In the genomic region with DNA sequence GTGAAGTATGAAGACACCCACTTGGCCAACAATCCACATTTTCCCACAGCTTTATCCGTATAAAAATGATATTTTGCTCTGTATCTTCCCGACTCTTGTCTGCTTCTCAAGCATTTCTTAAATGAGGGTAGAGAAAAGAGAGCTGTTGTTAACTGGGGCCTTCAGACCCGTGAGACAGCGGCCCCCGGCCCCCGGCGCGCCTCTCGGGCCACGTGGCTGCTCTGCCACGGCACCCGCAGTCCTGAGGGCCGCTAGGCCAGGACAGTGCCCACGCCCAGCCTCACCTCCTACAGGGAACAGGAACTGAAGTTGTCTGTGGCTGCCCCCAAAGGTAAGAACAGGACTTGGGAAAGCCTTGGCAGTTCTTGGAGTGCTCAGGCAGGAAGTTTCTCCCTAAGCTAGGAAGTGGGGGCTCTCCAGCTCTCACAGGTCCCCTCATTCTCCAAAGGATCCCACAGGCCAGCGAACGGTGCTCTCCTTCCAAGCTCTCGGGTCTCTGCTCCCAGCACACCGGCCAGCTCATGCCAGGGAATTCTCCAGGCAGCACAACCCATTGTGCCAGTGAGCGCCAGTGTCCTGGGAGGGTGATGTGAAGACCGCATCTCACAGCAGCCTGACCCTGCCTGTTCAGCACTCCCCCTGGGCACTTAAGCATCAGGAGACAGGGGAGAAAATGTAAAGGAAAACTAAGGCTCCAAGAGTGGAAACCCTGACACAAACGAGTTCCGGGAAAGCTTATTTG, we compare ENCODE assay signal across 15 cellular contexts.
A peak's percentile ranks its signal among the peaks of the same experiment; 100 is the strongest.
DNase-seq lines count a peak whose midpoint lies in the region; ATAC-seq, FAIRE-seq and TF ChIP-seq lines count a peak whose summit lies in the region.
"Had no signal": no experiment of that assay in that cellular context is flagged by ENCODE, and none has a peak within 500 bp of the region (broad histone marks: within the 10 kb centered on the region; RNA-seq: fewer than 3 reads in every experiment).

No MANE protein-coding gene starts in this region.

- peaks cover 6% of the 10 kb centered on the region for H3K27me3 ChIP-seq in SJSA1 (replicated peaks)
- no peaks in the 10 kb centered on the region for H3K27me3 ChIP-seq in thoracic aorta (replicated peaks; ENCODE audit: insufficient read depth)
- H3K27me3 ChIP-seq in A673 (replicated peaks; ENCODE audit: insufficient read depth, low read depth, low read length, poor library complexity): no peaks in the 10 kb centered on the region

- FAIRE-seq in kidney (lab: Jason Lieb, UNC): no peak
- FAIRE-seq: GM12891, K562 had no signal

- H3K27ac ChIP-seq in SJSA1 (peak overlapping the region; percentile 43), kidney (ENCODE audit: low read depth in 2 of 2, low read length in 2 of 2) (no peak overlapping the region), thoracic aorta (no peak overlapping the region), A673 (ENCODE audit: low read depth, low read length, poor library complexity, severe bottlenecking) (no peak overlapping the region)
- H3K27ac ChIP-seq: HL-60 had no signal

- POLR2A ChIA-PET in A673 (lab: Charles Lee; ENCODE audit: low non-redundant PET): no interaction called here

- H3K4me3 ChIP-seq in SJSA1: no peak overlapping the region
- H3K4me3 ChIP-seq in kidney (ENCODE audit: low read length in 2 of 2): no peak overlapping the region
- H3K4me3 ChIP-seq in thoracic aorta: peak overlapping the region; percentile 33
- no peak overlapping the region for H3K4me3 ChIP-seq in A673 (ENCODE audit: low read depth, low read length, poor library complexity, severe bottlenecking)
- H3K4me3 ChIP-seq: K562 had no signal

- no peaks in the 10 kb centered on the region for H3K9me3 ChIP-seq in SJSA1 (replicated peaks)
- H3K9me3 ChIP-seq in kidney (ENCODE audit: control insufficient read depth in 1 of 2, low read length in 2 of 2): no peaks in the 10 kb centered on the region
- no peaks in the 10 kb centered on the region for H3K9me3 ChIP-seq in thoracic aorta
- no peaks in the 10 kb centered on the region for H3K9me3 ChIP-seq in A673 (ENCODE audit: low read depth, low read length, poor library complexity, severe bottlenecking)

- TF ChIP-seq CTCF in kidney (IDR thresholded peaks at IDR 0.05; ENCODE audit: borderline replicate concordance, extremely low read depth, insufficient read depth) (no peak), thoracic aorta (IDR thresholded peaks at IDR 0.05) (no peak), A673 (conservative IDR thresholded peaks at IDR 0.05; ENCODE audit: low read depth, low read length) (no peak)

- H3K4me1 ChIP-seq in SJSA1 (replicated peaks): peaks cover 12% of the 10 kb centered on the region
- H3K4me1 ChIP-seq in kidney (ENCODE audit: control insufficient read depth in 1 of 2, insufficient read depth in 1 of 2, low read depth in 1 of 2, low read length in 2 of 2): no peaks in the 10 kb centered on the region
- H3K4me1 ChIP-seq in thoracic aorta (ENCODE audit: control insufficient read depth in 1 of 2, low read depth in 2 of 2): no peaks in the 10 kb centered on the region
- H3K4me1 ChIP-seq in A673 (ENCODE audit: insufficient read depth, low read length, poor library complexity, severe bottlenecking): no peaks in the 10 kb centered on the region

- no TSS peak for BruUV-seq in A673 (replicated peaks; lab: Mats Ljungman, UMichigan)

- ATAC-seq in thoracic aorta (ENCODE audit: insufficient number of reproducible peaks, low FRiP score, low read depth): no peak
- ATAC-seq: HCT116, K562 had no signal

- peak; percentile 22 for DNase-seq in GM03348 (ENCODE audit: low spot score)
- DNase-seq in SJSA1 (ENCODE audit: low read depth in 1 of 2, low spot score in 2 of 2): peak in 1 of 2 experiments; percentile 36
- peak; percentile 56 for DNase-seq in kidney
- no peak for DNase-seq in thoracic aorta (ENCODE audit: low spot score)
- no peak for DNase-seq in A673 (ENCODE audit: low spot score)
- no peak for DNase-seq in NCI-H2196 (lab: John Stamatoyannopoulos, UW; ENCODE audit: unreplicated experiment)
- DNase-seq in activated CD8-positive, alpha-beta memory T cell treated with anti-CD3 and anti-CD28 coated beads, Interleukin-2, amount 50 U/mL, for 48 hours: no peak
- DNase-seq: C1 segment of cervical spinal cord; Calu3; CD4-positive, alpha-beta T cell; DMS 273 treated with DMSO at 0.1 percent for 48 hours had no signal

- intact Hi-C loops in kidney (cut with DNase I): no loop called here
- intact Hi-C loops in A673 (cut with micrococcal nuclease; ENCODE audit: unreplicated experiment): no loop called here

- no peaks in the 10 kb centered on the region for H3K36me3 ChIP-seq in SJSA1
- H3K36me3 ChIP-seq in kidney (ENCODE audit: control insufficient read depth in 1 of 2, insufficient read depth in 2 of 2, low read length in 2 of 2): no peaks in the 10 kb centered on the region
- H3K36me3 ChIP-seq in thoracic aorta: no peaks in the 10 kb centered on the region
- H3K36me3 ChIP-seq in A673 (ENCODE audit: insufficient read depth, low read length, poor library complexity, severe bottlenecking): no peaks in the 10 kb centered on the region

- H3K9ac ChIP-seq in kidney (ENCODE audit: low read length in 2 of 2): no peak overlapping the region

- CTCF ChIA-PET in A673 (lab: Charles Lee): no interaction called here

Comparison
In these comparisons a context has a peak if more than half of its experiments do, and no peak if none do; other contexts are left out.
1. DNase-seq: peak in GM03348 (single experiment) and kidney (single experiment); none in thoracic aorta (single experiment), A673 (single experiment), NCI-H2196 (single experiment) and activated CD8-positive, alpha-beta memory T cell treated with anti-CD3 and anti-CD28 coated beads, Interleukin-2, amount 50 U/mL, for 48 hours (single experiment).